Comparison of ENCODE assay signal across 8 cellular contexts in genomic region chr13:72728290-72728605, GRCh38. TPM values are rescaled to one million over a fixed set of nuclear protein-coding genes. Genes with fewer than 3 reads are reported as not detected.
A peak's percentile ranks its signal among the peaks of the same experiment; 100 is the strongest.
DNase-seq lines count a peak whose midpoint lies in the region; ATAC-seq, FAIRE-seq and TF ChIP-seq lines count a peak whose summit lies in the region.

No MANE protein-coding gene starts in this region.

- H3K36me3 Mint-ChIP-seq in activated CD4-positive, alpha-beta T cell treated with anti-CD3 and anti-CD28 coated beads, Interleukin-2, amount 10 ng/mL, durations not matched to agents 24 days and 14 days (ENCODE audit: low read depth) = peaks cover 40% of the 10 kb centered on the region
- peaks cover 72% of the 10 kb centered on the region for H3K36me3 Mint-ChIP-seq in activated T-helper 17 cell treated with anti-CD3 and anti-CD28 coated beads, Interleukin-2, amount 50 U/mL, for 72 hours (ENCODE audit: low read depth)

- 12% methylated on average over 3 of the region's 3 CpGs for WGBS in thymus

- no peaks in the 10 kb centered on the region for H3K27me3 Mint-ChIP-seq in activated CD4-positive, alpha-beta T cell treated with anti-CD3 and anti-CD28 coated beads, Interleukin-2, amount 10 ng/mL, durations not matched to agents 24 days and 14 days
- no peaks in the 10 kb centered on the region for H3K27me3 Mint-ChIP-seq in activated T-helper 17 cell treated with anti-CD3 and anti-CD28 coated beads, Interleukin-2, amount 50 U/mL, for 72 hours

- peak overlapping the region; percentile 94 for H3K27ac Mint-ChIP-seq in activated CD4-positive, alpha-beta T cell treated with anti-CD3 and anti-CD28 coated beads, Interleukin-2, amount 10 ng/mL, durations not matched to agents 24 days and 14 days
- H3K27ac Mint-ChIP-seq in activated T-helper 17 cell treated with anti-CD3 and anti-CD28 coated beads, Interleukin-2, amount 50 U/mL, for 72 hours = peak overlapping the region; percentile 92

- H3K4me1 Mint-ChIP-seq in activated CD4-positive, alpha-beta T cell treated with anti-CD3 and anti-CD28 coated beads, Interleukin-2, amount 10 ng/mL, durations not matched to agents 24 days and 14 days = peaks cover 46% of the 10 kb centered on the region
- H3K4me1 Mint-ChIP-seq in activated T-helper 17 cell treated with anti-CD3 and anti-CD28 coated beads, Interleukin-2, amount 50 U/mL, for 72 hours = peaks cover 13% of the 10 kb centered on the region

- no peak for TF ChIP-seq CTCF in kidney (IDR thresholded peaks at IDR 0.05; ENCODE audit: borderline replicate concordance, extremely low read depth, insufficient read depth)

- H3K4me3 ChIP-seq in kidney (ENCODE audit: low read length in 2 of 2) (peak overlapping the region; percentile 85 to 90), thymus (ENCODE audit: low read length) (peak overlapping the region; percentile 87)

- peaks cover 0 to 2% of the 10 kb centered on the region in 2 donors for H3K36me3 ChIP-seq in kidney (ENCODE audit: control insufficient read depth in 1 of 2, insufficient read depth in 2 of 2, low read length in 2 of 2)
- H3K36me3 ChIP-seq in thymus (ENCODE audit: control insufficient read depth, insufficient read depth) = peaks cover 2% of the 10 kb centered on the region

- peak overlapping the region; percentile 30 to 62 for H3K9ac ChIP-seq in kidney (ENCODE audit: low read length in 2 of 2)

- peaks cover 2% of the 10 kb centered on the region for H3K9me3 Mint-ChIP-seq in activated CD4-positive, alpha-beta T cell treated with anti-CD3 and anti-CD28 coated beads, Interleukin-2, amount 10 ng/mL, durations not matched to agents 24 days and 14 days
- H3K9me3 Mint-ChIP-seq in activated T-helper 17 cell treated with anti-CD3 and anti-CD28 coated beads, Interleukin-2, amount 50 U/mL, for 72 hours = no peaks in the 10 kb centered on the region

- H3K9me3 ChIP-seq in kidney (ENCODE audit: control insufficient read depth in 1 of 2, low read length in 2 of 2) = no peaks in the 10 kb centered on the region
- H3K9me3 ChIP-seq in thymus (ENCODE audit: control insufficient read depth) = no peaks in the 10 kb centered on the region

- intact Hi-C loops in activated CD4-positive, alpha-beta T cell treated with anti-CD3 and anti-CD28 coated beads, Interleukin-2, amount 10 ng/mL, durations not matched to agents 24 days and 14 days (cut with micrococcal nuclease) = loop anchor here (2.0 to 5.0 kb wide), 2 partner anchors 17 to 1404 kb away; partner anchors contain the start of gene KLF12
- intact Hi-C loops in kidney (cut with DNase I) = no loop called here

- no peak for ATAC-seq in activated T-helper 17 cell treated with anti-CD3 and anti-CD28 coated beads, Interleukin-2, amount 50 U/mL, for 72 hours (replicated peaks)

- DNase-seq in activated CD4-positive, alpha-beta T cell treated with anti-CD3 and anti-CD28 coated beads, Interleukin-2, amount 10 ng/mL, durations not matched to agents 24 days and 14 days = no peak
- no peak for DNase-seq in activated CD4-positive, alpha-beta T cell treated with anti-CD3 and anti-CD28 coated beads, Interleukin-2, amount 50 U/mL, for 48 hours
- DNase-seq in kidney (no peak), 8988T (no peak), activated gamma-delta T cell (lab: John Stamatoyannopoulos, UW) (no peak), NCI-H82 (lab: John Stamatoyannopoulos, UW) (no peak)

- no peak for FAIRE-seq in kidney (lab: Jason Lieb, UNC)

- H3K4me1 ChIP-seq in kidney (ENCODE audit: control insufficient read depth in 1 of 2, insufficient read depth in 1 of 2, low read depth in 1 of 2, low read length in 2 of 2) (peaks cover 2 to 7% of the 10 kb centered on the region in 2 donors), thymus (ENCODE audit: control insufficient read depth, insufficient read depth, low read length) (peaks cover 5% of the 10 kb centered on the region)

- peak overlapping the region; percentile 96 for H3K4me3 Mint-ChIP-seq in activated CD4-positive, alpha-beta T cell treated with anti-CD3 and anti-CD28 coated beads, Interleukin-2, amount 10 ng/mL, durations not matched to agents 24 days and 14 days
- H3K4me3 Mint-ChIP-seq in activated T-helper 17 cell treated with anti-CD3 and anti-CD28 coated beads, Interleukin-2, amount 50 U/mL, for 72 hours = peak overlapping the region; percentile 90

- no peaks in the 10 kb centered on the region for H3K27me3 ChIP-seq in thymus (ENCODE audit: control insufficient read depth, insufficient read depth)

- no peak overlapping the region for H3K27ac ChIP-seq in kidney (ENCODE audit: low read depth in 2 of 2, low read length in 2 of 2)
- H3K27ac ChIP-seq in thymus (ENCODE audit: low read depth) = peak overlapping the region; percentile 72

RNA-seq across cellular contexts. Expression of gene BORA, which starts 0.5 kb away (rescaled TPM):
- 17.3 and 18.1 TPM in 2 replicates for total RNA-seq in activated CD4-positive, alpha-beta T cell treated with anti-CD3 and anti-CD28 coated beads, Interleukin-2, amount 10 ng/mL, durations not matched to agents 24 days and 14 days
- total RNA-seq in activated T-helper 17 cell treated with anti-CD3 and anti-CD28 coated beads, Interleukin-2, amount 50 U/mL, for 72 hours = 10 to 100 TPM; 15.2 to 16.6 TPM
- 3.4 TPM for total RNA-seq in kidney
- polyA plus RNA-seq in kidney (ENCODE audit: insufficient read depth, low read depth, low replicate concordance) (1.0 TPM), thymus (6.6 TPM)

RNA-seq across cellular contexts. Expression of gene MZT1, which starts 0.8 kb away (rescaled TPM):
- total RNA-seq in activated CD4-positive, alpha-beta T cell treated with anti-CD3 and anti-CD28 coated beads, Interleukin-2, amount 10 ng/mL, durations not matched to agents 24 days and 14 days = 24.1 and 24.4 TPM in 2 replicates
- 10 to 100 TPM; 17.4 to 27.0 TPM for total RNA-seq in activated T-helper 17 cell treated with anti-CD3 and anti-CD28 coated beads, Interleukin-2, amount 50 U/mL, for 72 hours
- total RNA-seq in kidney = 6.5 TPM
- polyA plus RNA-seq in kidney (ENCODE audit: insufficient read depth, low read depth, low replicate concordance) (6.8 TPM), thymus (18.6 TPM)

RNA-seq across cellular contexts. Expression of gene DIS3, which starts 53.5 kb away (rescaled TPM):
- total RNA-seq in activated CD4-positive, alpha-beta T cell treated with anti-CD3 and anti-CD28 coated beads, Interleukin-2, amount 10 ng/mL, durations not matched to agents 24 days and 14 days = 52.1 and 55.6 TPM in 2 replicates
- 10 to 100 TPM; 40.7 to 50.5 TPM for total RNA-seq in activated T-helper 17 cell treated with anti-CD3 and anti-CD28 coated beads, Interleukin-2, amount 50 U/mL, for 72 hours
- total RNA-seq in kidney = 29.8 TPM
- 7.5 TPM for polyA plus RNA-seq in kidney (ENCODE audit: insufficient read depth, low read depth, low replicate concordance)
- 17.0 TPM for polyA plus RNA-seq in thymus

RNA-seq across cellular contexts. Expression of gene PIBF1, which starts 53.7 kb away (rescaled TPM):
- 25.0 and 33.7 TPM in 2 replicates for total RNA-seq in activated CD4-positive, alpha-beta T cell treated with anti-CD3 and anti-CD28 coated beads, Interleukin-2, amount 10 ng/mL, durations not matched to agents 24 days and 14 days
- total RNA-seq in activated T-helper 17 cell treated with anti-CD3 and anti-CD28 coated beads, Interleukin-2, amount 50 U/mL, for 72 hours = 10 to 100 TPM; 20.7 to 27.7 TPM
- total RNA-seq in kidney = 30.5 TPM
- polyA plus RNA-seq in kidney (ENCODE audit: insufficient read depth, low read depth, low replicate concordance) (17.6 TPM), thymus (26.0 TPM)
